Comparison of ENCODE assay signal across 18 cellular contexts in genomic region chr1:173509797-173510196, GRCh38.
"Had no signal": no experiment of that assay in that cellular context is flagged by ENCODE, and none has a peak within 500 bp of the region (broad histone marks: within the 10 kb centered on the region; RNA-seq: fewer than 3 reads in every experiment).

No MANE protein-coding gene starts in this region.

- DNase-seq: KBM-7, NCI-H1092 treated with DMSO at 0.1 percent for 48 hours, NCI-H1436, NCI-H187, NCI-H2029, NCI-H2081 treated with DMSO at 0.1 percent for 48 hours, NCI-H2171, NCI-H226, NCI-H446, NCI-H510A, NCI-H524 treated with DMSO at 0.1 percent for 48 hours, NCI-H69, NCI-H774, Right ventricle myocardium superior, RPMI8226, SIG-M5 had no signal

- H3K27me3 ChIP-seq: SJSA1 had no signal

- H3K4me1 ChIP-seq: SJSA1 had no signal

- H3K27ac ChIP-seq: SJSA1, SK-N-MC had no signal

- H3K9me3 ChIP-seq: SJSA1 had no signal

- H3K4me3 ChIP-seq: SJSA1, SK-N-MC had no signal

- H3K36me3 ChIP-seq: SJSA1 had no signal
